2 cellular contexts compared by ENCODE assay signal in genomic region chr11:76208829-76209670, GRCh38.
TF ChIP-seq lines count a peak whose summit lies in the region.

No MANE protein-coding gene starts in this region.

TF ChIP-seq in A549, 52 proteins besides CTCF, POLR2A, EP300 and RAD21 (continued from another document):
- 0 out of 2 replicates have a peak, but pooled peaks have one; percentile 40 for TF ChIP-seq ATOH8 (CRISPR knock-in tag; IDR thresholded peaks at IDR 0.05; ENCODE audit: low read depth)
- TF ChIP-seq ESRRA (IDR thresholded peaks at IDR 0.05; ENCODE audit: borderline replicate concordance, low read length) = peak; percentile 88
- TF ChIP-seq EHMT2 (IDR thresholded peaks at IDR 0.05; ENCODE audit: low read depth) = no peak
- TF ChIP-seq HMGXB4 (CRISPR knock-in tag; IDR thresholded peaks at IDR 0.05; ENCODE audit: borderline replicate concordance) = peak; percentile 48; the same call in 1 of the 2 replicates
- TF ChIP-seq SMC3 (IDR thresholded peaks at IDR 0.05) = peak; percentile 67
- no peak for TF ChIP-seq POLR2AphosphoS2 (conservative IDR thresholded peaks at IDR 0.05; ENCODE audit: low read length)
- no peak for TF ChIP-seq NFE2L2 (conservative IDR thresholded peaks at IDR 0.05; ENCODE audit: low read length)
- TF ChIP-seq CEBPB (IDR thresholded peaks at IDR 0.05) = no peak
- peak in 1 of 2 experiments; percentile 66; a peak in 1 of 5 replicates for TF ChIP-seq JUN (IDR thresholded peaks at IDR 0.05)
- 0 out of 2 replicates have a peak, but pooled peaks have one; percentile 79 for TF ChIP-seq MAZ (IDR thresholded peaks at IDR 0.05; ENCODE audit: borderline replicate concordance, low read depth, low read length)
- 0 out of 2 replicates have a peak, but pooled peaks have one; percentile 27 for TF ChIP-seq HOXB5 (CRISPR knock-in tag; IDR thresholded peaks at IDR 0.05)
- TF ChIP-seq RNF2 (IDR thresholded peaks at IDR 0.05; ENCODE audit: borderline replicate concordance, low read depth) = no peak
- TF ChIP-seq MYC (IDR thresholded peaks at IDR 0.05; ENCODE audit: borderline replicate concordance, low read length) = peak; percentile 38; the same call in 1 of the 2 replicates
TF ChIP-seq in A549: peak in this region for 10.

TF ChIP-seq in HepG2, 621 proteins besides CTCF, POLR2A, EP300 and RAD21 (continued from another document and continues in another):
- no peak for TF ChIP-seq HNF1A (IDR thresholded peaks at IDR 0.05; ENCODE audit: low read depth)
- no peak for TF ChIP-seq HNF1A (CRISPR knock-in tag; IDR thresholded peaks at IDR 0.05; ENCODE audit: borderline replicate concordance)
- no peak; the same call in 1 of the 2 replicates for TF ChIP-seq SAP130 (CRISPR knock-in tag; IDR thresholded peaks at IDR 0.05; ENCODE audit: low read depth)
- TF ChIP-seq E2F1 (CRISPR knock-in tag; IDR thresholded peaks at IDR 0.05) = 0 out of 2 replicates have a peak, but pooled peaks have one; percentile 14
- TF ChIP-seq TAF1 (CRISPR knock-in tag; IDR thresholded peaks at IDR 0.05) = no peak; the same call in 1 of the 2 replicates
- TF ChIP-seq PAXIP1 (CRISPR knock-in tag; conservative IDR thresholded peaks at IDR 0.05) = no peak
- TF ChIP-seq ZNF3 (CRISPR knock-in tag; IDR thresholded peaks at IDR 0.05) = no peak
- TF ChIP-seq POLR2G (IDR thresholded peaks at IDR 0.05; ENCODE audit: low read depth, low read length) = peak; percentile 47; the same call in 1 of the 2 replicates
- TF ChIP-seq ZNF121 (CRISPR knock-in tag; IDR thresholded peaks at IDR 0.05) = peak; percentile 37; the same call in 1 of the 2 replicates
- TF ChIP-seq TOPORS (CRISPR knock-in tag; IDR thresholded peaks at IDR 0.05) = no peak
- TF ChIP-seq ZNF644 (CRISPR knock-in tag; IDR thresholded peaks at IDR 0.05; ENCODE audit: low read depth) = no peak
- TF ChIP-seq ASH2L (IDR thresholded peaks at IDR 0.05; ENCODE audit: insufficient read length, low read depth, low read length) = peak; percentile 33
- no peak for TF ChIP-seq KDM5B (CRISPR knock-in tag; IDR thresholded peaks at IDR 0.05; ENCODE audit: borderline replicate concordance)
- no peak for TF ChIP-seq RAD51 (IDR thresholded peaks at IDR 0.05; ENCODE audit: borderline replicate concordance)
- TF ChIP-seq HNF4G (IDR thresholded peaks at IDR 0.05; ENCODE audit: borderline replicate concordance, low read depth, low read length) = no peak
- TF ChIP-seq HNF4G (CRISPR knock-in tag; IDR thresholded peaks at IDR 0.05; ENCODE audit: borderline replicate concordance, low read depth) = 0 out of 2 replicates have a peak, but pooled peaks have one; percentile 14
- peak; percentile 7; the same call in 1 of the 2 replicates for TF ChIP-seq SMC3 (IDR thresholded peaks at IDR 0.05; ENCODE audit: low read length)
- no peak for TF ChIP-seq LCORL (IDR thresholded peaks at IDR 0.05)
- peak; percentile 67; the same call in 1 of the 2 replicates for TF ChIP-seq LCORL (CRISPR knock-in tag; IDR thresholded peaks at IDR 0.05)
- TF ChIP-seq CENPX (CRISPR knock-in tag; IDR thresholded peaks at IDR 0.05) = no peak
- TF ChIP-seq AGO1 (IDR thresholded peaks at IDR 0.05; ENCODE audit: low read depth, low read length, poor library complexity, severe bottlenecking) = peak; percentile 40
- TF ChIP-seq AHR (CRISPR knock-in tag; IDR thresholded peaks at IDR 0.05) = no peak
- peak; percentile 66; the same call in 1 of the 2 replicates for TF ChIP-seq RBFOX2 (IDR thresholded peaks at IDR 0.05; ENCODE audit: low read depth, low read length)
- no peak for TF ChIP-seq MTA1 (CRISPR knock-in tag; IDR thresholded peaks at IDR 0.05; ENCODE audit: borderline replicate concordance)
- TF ChIP-seq ZNF451 (CRISPR knock-in tag; IDR thresholded peaks at IDR 0.05) = 0 out of 2 replicates have a peak, but pooled peaks have one; percentile 36
- TF ChIP-seq ARID5B (CRISPR knock-in tag; IDR thresholded peaks at IDR 0.05) = 0 out of 2 replicates have a peak, but pooled peaks have one; percentile 19
- TF ChIP-seq JUN (CRISPR knock-in tag; IDR thresholded peaks at IDR 0.05) = no peak
- TF ChIP-seq RBM39 (IDR thresholded peaks at IDR 0.05; ENCODE audit: low read depth, low read length, poor library complexity, severe bottlenecking) = peak; percentile 5
- no peak for TF ChIP-seq ZNF879 (CRISPR knock-in tag; IDR thresholded peaks at IDR 0.05)
- no peak for TF ChIP-seq NR1H2 (CRISPR knock-in tag; IDR thresholded peaks at IDR 0.05; ENCODE audit: borderline replicate concordance, low read depth)
- no peak; the same call in 1 of the 2 replicates for TF ChIP-seq ZNF563 (CRISPR knock-in tag; IDR thresholded peaks at IDR 0.05)
- TF ChIP-seq SP140L (CRISPR knock-in tag; IDR thresholded peaks at IDR 0.05; ENCODE audit: borderline replicate concordance) = no peak
- peak; percentile 49 for TF ChIP-seq HNRNPLL (IDR thresholded peaks at IDR 0.05; ENCODE audit: low read depth, low read length, poor library complexity, severe bottlenecking)
- peak; percentile 20; the same call in 1 of the 2 replicates for TF ChIP-seq ZSCAN21 (CRISPR knock-in tag; IDR thresholded peaks at IDR 0.05; ENCODE audit: borderline replicate concordance)
- no peak for TF ChIP-seq ZNF431 (CRISPR knock-in tag; IDR thresholded peaks at IDR 0.05; ENCODE audit: borderline replicate concordance, low read depth)
- no peak for TF ChIP-seq ZNF784 (CRISPR knock-in tag; IDR thresholded peaks at IDR 0.05; ENCODE audit: borderline replicate concordance)
- TF ChIP-seq MIER2 (CRISPR knock-in tag; IDR thresholded peaks at IDR 0.05) = no peak
- TF ChIP-seq ZSCAN31 (CRISPR knock-in tag; IDR thresholded peaks at IDR 0.05; ENCODE audit: low read depth) = peak; percentile 60
- 0 out of 2 replicates have a peak, but pooled peaks have one; percentile 28 for TF ChIP-seq ZNF746 (CRISPR knock-in tag; IDR thresholded peaks at IDR 0.05)
- TF ChIP-seq ZNF577 (CRISPR knock-in tag; IDR thresholded peaks at IDR 0.05; ENCODE audit: borderline replicate concordance, low read depth) = no peak
- peak; percentile 73 for TF ChIP-seq ZBTB10 (CRISPR knock-in tag; IDR thresholded peaks at IDR 0.05; ENCODE audit: borderline replicate concordance)
- TF ChIP-seq ZFP36L2 (CRISPR knock-in tag; IDR thresholded peaks at IDR 0.05) = no peak
- no peak for TF ChIP-seq ZNF382 (CRISPR knock-in tag; IDR thresholded peaks at IDR 0.05; ENCODE audit: borderline replicate concordance)
- TF ChIP-seq EZH2 (conservative IDR thresholded peaks at IDR 0.05; ENCODE audit: low read depth, low read length) = 0 out of 2 replicates have a peak, but pooled peaks have one; percentile 16
- no peak for TF ChIP-seq ZNF549 (CRISPR knock-in tag; IDR thresholded peaks at IDR 0.05)
